1 cellular context compared by ENCODE assay signal in the genomic region with DNA sequence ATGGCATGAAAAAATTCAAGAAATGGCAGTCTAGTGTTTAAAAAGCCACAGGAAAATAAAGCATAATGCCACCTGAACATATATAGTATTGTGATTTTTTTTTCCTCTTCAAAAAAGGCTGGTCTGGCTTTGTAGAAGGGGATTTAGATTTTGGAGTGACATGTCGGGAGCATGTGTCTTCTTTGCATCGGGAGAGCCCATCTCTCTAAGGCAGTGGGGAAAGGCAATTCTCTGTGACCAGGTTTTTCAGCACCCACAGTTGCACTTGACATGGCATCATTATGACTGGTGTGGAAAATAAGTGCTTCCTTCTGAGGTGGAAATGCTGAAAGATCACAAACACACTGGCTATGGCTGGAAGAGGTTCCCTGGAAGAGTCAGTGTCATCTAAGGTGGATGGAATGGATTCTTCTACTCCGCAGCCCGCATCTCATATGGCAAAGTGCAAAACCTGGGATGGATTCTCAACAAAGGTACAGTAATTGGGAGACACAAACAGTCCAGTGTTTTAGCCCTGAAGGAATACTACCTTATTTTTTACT.
TF ChIP-seq lines count a peak whose summit lies in the region.

No MANE protein-coding gene starts in this region.

TF ChIP-seq in HepG2, 621 proteins besides CTCF, POLR2A, EP300 and RAD21 (continued from another document and continues in another):
- TF ChIP-seq FOSL2 (CRISPR knock-in tag; IDR thresholded peaks at IDR 0.05) (0 out of 2 replicates have a peak, but pooled peaks have one; percentile 8), BHLHE40 (IDR thresholded peaks at IDR 0.05; ENCODE audit: low read length) (peak; percentile 90), ZMYM4 (CRISPR knock-in tag; IDR thresholded peaks at IDR 0.05) (peak; percentile 45; the same call in 1 of the 2 replicates), POGZ (CRISPR knock-in tag; IDR thresholded peaks at IDR 0.05) (0 out of 2 replicates have a peak, but pooled peaks have one; percentile 14), HNRNPUL1 (IDR thresholded peaks at IDR 0.05; ENCODE audit: low read depth, low read length) (no peak), CHCHD3 (CRISPR knock-in tag; IDR thresholded peaks at IDR 0.05) (no peak), ZNF709 (CRISPR knock-in tag; IDR thresholded peaks at IDR 0.05) (no peak), ERF (CRISPR knock-in tag; IDR thresholded peaks at IDR 0.05) (peak; percentile 40; the same call in 1 of the 2 replicates), KDM2A (CRISPR knock-in tag; IDR thresholded peaks at IDR 0.05; ENCODE audit: borderline replicate concordance, low read depth) (0 out of 2 replicates have a peak, but pooled peaks have one; percentile 31), ZFP41 (CRISPR knock-in tag; IDR thresholded peaks at IDR 0.05; ENCODE audit: borderline replicate concordance) (no peak), KLF13 (CRISPR knock-in tag; IDR thresholded peaks at IDR 0.05) (no peak), KLF6 (CRISPR knock-in tag; IDR thresholded peaks at IDR 0.05) (no peak), SAP130 (CRISPR knock-in tag; IDR thresholded peaks at IDR 0.05; ENCODE audit: low read depth) (peak; percentile 45), SIN3B (IDR thresholded peaks at IDR 0.05; ENCODE audit: low read length) (no peak), CREB1 (IDR thresholded peaks at IDR 0.05) (no peak), CREB1 (CRISPR knock-in tag; IDR thresholded peaks at IDR 0.05) (no peak), MIER2 (CRISPR knock-in tag; IDR thresholded peaks at IDR 0.05) (no peak), ZNF430 (CRISPR knock-in tag; IDR thresholded peaks at IDR 0.05) (no peak), ZFP82 (CRISPR knock-in tag; IDR thresholded peaks at IDR 0.05; ENCODE audit: borderline replicate concordance) (no peak), SNAPC2 (CRISPR knock-in tag; IDR thresholded peaks at IDR 0.05) (no peak), FOSL1 (CRISPR knock-in tag; IDR thresholded peaks at IDR 0.05; ENCODE audit: borderline replicate concordance) (no peak), RFX5 (IDR thresholded peaks at IDR 0.05; ENCODE audit: low read depth, low read length) (no peak), ZNF773 (CRISPR knock-in tag; IDR thresholded peaks at IDR 0.05; ENCODE audit: borderline replicate concordance) (no peak), ZNF629 (CRISPR knock-in tag; conservative IDR thresholded peaks at IDR 0.05) (no peak), XRCC5 (optimal IDR thresholded peaks at IDR 0.05; ENCODE audit: low read length) (peak; percentile 77), ASH2L (IDR thresholded peaks at IDR 0.05; ENCODE audit: insufficient read length, low read depth, low read length) (peak; percentile 48), NR2F1 (CRISPR knock-in tag; IDR thresholded peaks at IDR 0.05) (no peak), ZNF260 (CRISPR knock-in tag; IDR thresholded peaks at IDR 0.05; ENCODE audit: borderline replicate concordance, low read depth) (no peak), ZSCAN30 (CRISPR knock-in tag; IDR thresholded peaks at IDR 0.05) (no peak), ZNF776 (CRISPR knock-in tag; IDR thresholded peaks at IDR 0.05) (no peak), ZFP36L1 (CRISPR knock-in tag; IDR thresholded peaks at IDR 0.05) (no peak), MIXL1 (CRISPR knock-in tag; IDR thresholded peaks at IDR 0.05) (peak; percentile 65; the same call in 1 of the 2 replicates), ZNF12 (CRISPR knock-in tag; IDR thresholded peaks at IDR 0.05) (no peak), ZNF746 (CRISPR knock-in tag; IDR thresholded peaks at IDR 0.05) (0 out of 2 replicates have a peak, but pooled peaks have one; percentile 34), TOPORS (CRISPR knock-in tag; IDR thresholded peaks at IDR 0.05) (no peak), PPARG (CRISPR knock-in tag; conservative IDR thresholded peaks at IDR 0.05) (no peak), MAF1 (CRISPR knock-in tag; IDR thresholded peaks at IDR 0.05; ENCODE audit: borderline replicate concordance) (0 out of 2 replicates have a peak, but pooled peaks have one; percentile 45), MED8 (CRISPR knock-in tag; IDR thresholded peaks at IDR 0.05; ENCODE audit: insufficient replicate concordance) (no peak), ZFP62 (CRISPR knock-in tag; IDR thresholded peaks at IDR 0.05) (no peak), ZNF331 (CRISPR knock-in tag; IDR thresholded peaks at IDR 0.05) (peak; percentile 37; the same call in 1 of the 2 replicates)
- TF ChIP-seq, protein P1, sequence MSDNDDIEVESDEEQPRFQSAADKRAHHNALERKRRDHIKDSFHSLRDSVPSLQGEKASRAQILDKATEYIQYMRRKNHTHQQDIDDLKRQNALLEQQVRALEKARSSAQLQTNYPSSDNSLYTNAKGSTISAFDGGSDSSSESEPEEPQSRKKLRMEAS (IDR thresholded peaks at IDR 0.05) = peak; percentile 65
- TF ChIP-seq, protein P2, sequence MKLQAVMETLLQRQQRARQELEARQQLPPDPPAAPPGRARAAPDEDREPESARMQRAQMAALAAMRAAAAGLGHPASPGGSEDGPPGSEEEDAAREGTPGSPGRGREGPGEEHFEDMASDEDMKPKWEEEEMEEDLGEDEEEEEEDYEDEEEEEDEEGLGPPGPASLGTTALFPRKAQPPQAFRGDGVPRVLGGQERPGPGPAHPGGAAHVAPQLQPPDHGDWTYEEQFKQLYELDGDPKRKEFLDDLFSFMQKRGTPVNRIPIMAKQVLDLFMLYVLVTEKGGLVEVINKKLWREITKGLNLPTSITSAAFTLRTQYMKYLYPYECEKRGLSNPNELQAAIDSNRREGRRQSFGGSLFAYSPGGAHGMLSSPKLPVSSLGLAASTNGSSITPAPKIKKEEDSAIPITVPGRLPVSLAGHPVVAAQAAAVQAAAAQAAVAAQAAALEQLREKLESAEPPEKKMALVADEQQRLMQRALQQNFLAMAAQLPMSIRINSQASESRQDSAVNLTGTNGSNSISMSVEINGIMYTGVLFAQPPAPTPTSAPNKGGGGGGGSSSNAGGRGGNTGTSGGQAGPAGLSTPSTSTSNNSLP (IDR thresholded peaks at IDR 0.05; ENCODE audit: low read depth, low read length) = no peak
- TF ChIP-seq, protein P3, sequence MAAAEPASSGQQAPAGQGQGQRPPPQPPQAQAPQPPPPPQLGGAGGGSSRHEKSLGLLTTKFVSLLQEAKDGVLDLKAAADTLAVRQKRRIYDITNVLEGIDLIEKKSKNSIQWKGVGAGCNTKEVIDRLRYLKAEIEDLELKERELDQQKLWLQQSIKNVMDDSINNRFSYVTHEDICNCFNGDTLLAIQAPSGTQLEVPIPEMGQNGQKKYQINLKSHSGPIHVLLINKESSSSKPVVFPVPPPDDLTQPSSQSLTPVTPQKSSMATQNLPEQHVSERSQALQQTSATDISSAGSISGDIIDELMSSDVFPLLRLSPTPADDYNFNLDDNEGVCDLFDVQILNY (CRISPR knock-in tag; conservative IDR thresholded peaks at IDR 0.05) = no peak
- TF ChIP-seq, protein P4, sequence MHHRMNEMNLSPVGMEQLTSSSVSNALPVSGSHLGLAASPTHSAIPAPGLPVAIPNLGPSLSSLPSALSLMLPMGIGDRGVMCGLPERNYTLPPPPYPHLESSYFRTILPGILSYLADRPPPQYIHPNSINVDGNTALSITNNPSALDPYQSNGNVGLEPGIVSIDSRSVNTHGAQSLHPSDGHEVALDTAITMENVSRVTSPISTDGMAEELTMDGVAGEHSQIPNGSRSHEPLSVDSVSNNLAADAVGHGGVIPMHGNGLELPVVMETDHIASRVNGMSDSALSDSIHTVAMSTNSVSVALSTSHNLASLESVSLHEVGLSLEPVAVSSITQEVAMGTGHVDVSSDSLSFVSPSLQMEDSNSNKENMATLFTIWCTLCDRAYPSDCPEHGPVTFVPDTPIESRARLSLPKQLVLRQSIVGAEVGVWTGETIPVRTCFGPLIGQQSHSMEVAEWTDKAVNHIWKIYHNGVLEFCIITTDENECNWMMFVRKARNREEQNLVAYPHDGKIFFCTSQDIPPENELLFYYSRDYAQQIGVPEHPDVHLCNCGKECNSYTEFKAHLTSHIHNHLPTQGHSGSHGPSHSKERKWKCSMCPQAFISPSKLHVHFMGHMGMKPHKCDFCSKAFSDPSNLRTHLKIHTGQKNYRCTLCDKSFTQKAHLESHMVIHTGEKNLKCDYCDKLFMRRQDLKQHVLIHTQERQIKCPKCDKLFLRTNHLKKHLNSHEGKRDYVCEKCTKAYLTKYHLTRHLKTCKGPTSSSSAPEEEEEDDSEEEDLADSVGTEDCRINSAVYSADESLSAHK (CRISPR knock-in tag; IDR thresholded peaks at IDR 0.05; ENCODE audit: borderline replicate concordance) = no peak
- TF ChIP-seq, protein P5, sequence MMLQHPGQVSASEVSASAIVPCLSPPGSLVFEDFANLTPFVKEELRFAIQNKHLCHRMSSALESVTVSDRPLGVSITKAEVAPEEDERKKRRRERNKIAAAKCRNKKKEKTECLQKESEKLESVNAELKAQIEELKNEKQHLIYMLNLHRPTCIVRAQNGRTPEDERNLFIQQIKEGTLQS (CRISPR knock-in tag; IDR thresholded peaks at IDR 0.05) = no peak
- TF ChIP-seq, protein P6, sequence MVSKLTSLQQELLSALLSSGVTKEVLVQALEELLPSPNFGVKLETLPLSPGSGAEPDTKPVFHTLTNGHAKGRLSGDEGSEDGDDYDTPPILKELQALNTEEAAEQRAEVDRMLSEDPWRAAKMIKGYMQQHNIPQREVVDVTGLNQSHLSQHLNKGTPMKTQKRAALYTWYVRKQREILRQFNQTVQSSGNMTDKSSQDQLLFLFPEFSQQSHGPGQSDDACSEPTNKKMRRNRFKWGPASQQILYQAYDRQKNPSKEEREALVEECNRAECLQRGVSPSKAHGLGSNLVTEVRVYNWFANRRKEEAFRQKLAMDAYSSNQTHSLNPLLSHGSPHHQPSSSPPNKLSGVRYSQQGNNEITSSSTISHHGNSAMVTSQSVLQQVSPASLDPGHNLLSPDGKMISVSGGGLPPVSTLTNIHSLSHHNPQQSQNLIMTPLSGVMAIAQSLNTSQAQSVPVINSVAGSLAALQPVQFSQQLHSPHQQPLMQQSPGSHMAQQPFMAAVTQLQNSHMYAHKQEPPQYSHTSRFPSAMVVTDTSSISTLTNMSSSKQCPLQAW (CRISPR knock-in tag; IDR thresholded peaks at IDR 0.05) = no peak
- TF ChIP-seq, protein P7, sequence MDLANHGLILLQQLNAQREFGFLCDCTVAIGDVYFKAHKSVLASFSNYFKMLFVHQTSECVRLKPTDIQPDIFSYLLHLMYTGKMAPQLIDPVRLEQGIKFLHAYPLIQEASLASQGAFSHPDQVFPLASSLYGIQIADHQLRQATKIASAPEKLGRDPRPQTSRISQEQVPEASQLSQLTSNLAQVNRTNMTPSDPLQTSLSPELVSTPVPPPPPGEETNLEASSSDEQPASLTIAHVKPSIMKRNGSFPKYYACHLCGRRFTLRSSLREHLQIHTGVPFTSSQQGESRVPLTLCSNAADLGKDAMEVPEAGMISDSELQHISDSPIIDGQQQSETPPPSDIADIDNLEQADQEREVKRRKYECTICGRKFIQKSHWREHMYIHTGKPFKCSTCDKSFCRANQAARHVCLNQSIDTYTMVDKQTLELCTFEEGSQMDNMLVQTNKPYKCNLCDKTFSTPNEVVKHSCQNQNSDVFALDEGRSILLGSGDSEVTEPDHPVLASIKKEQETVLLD (CRISPR knock-in tag; IDR thresholded peaks at IDR 0.05; ENCODE audit: low read depth) = no peak
- TF ChIP-seq, protein P8, sequence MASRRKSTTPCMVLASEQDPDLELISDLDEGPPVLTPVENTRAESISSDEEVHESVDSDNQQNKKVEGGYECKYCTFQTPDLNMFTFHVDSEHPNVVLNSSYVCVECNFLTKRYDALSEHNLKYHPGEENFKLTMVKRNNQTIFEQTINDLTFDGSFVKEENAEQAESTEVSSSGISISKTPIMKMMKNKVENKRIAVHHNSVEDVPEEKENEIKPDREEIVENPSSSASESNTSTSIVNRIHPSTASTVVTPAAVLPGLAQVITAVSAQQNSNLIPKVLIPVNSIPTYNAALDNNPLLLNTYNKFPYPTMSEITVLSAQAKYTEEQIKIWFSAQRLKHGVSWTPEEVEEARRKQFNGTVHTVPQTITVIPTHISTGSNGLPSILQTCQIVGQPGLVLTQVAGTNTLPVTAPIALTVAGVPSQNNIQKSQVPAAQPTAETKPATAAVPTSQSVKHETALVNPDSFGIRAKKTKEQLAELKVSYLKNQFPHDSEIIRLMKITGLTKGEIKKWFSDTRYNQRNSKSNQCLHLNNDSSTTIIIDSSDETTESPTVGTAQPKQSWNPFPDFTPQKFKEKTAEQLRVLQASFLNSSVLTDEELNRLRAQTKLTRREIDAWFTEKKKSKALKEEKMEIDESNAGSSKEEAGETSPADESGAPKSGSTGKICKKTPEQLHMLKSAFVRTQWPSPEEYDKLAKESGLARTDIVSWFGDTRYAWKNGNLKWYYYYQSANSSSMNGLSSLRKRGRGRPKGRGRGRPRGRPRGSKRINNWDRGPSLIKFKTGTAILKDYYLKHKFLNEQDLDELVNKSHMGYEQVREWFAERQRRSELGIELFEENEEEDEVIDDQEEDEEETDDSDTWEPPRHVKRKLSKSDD (CRISPR knock-in tag; IDR thresholded peaks at IDR 0.05; ENCODE audit: low read depth) = 0 out of 2 replicates have a peak, but pooled peaks have one; percentile 59
- TF ChIP-seq, protein P9, sequence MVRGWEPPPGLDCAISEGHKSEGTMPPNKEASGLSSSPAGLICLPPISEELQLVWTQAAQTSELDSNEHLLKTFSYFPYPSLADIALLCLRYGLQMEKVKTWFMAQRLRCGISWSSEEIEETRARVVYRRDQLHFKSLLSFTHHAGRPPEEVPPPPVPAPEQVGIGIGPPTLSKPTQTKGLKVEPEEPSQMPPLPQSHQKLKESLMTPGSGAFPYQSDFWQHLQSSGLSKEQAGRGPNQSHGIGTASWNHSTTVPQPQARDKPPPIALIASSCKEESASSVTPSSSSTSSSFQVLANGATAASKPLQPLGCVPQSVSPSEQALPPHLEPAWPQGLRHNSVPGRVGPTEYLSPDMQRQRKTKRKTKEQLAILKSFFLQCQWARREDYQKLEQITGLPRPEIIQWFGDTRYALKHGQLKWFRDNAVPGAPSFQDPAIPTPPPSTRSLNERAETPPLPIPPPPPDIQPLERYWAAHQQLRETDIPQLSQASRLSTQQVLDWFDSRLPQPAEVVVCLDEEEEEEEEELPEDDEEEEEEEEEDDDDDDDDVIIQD (CRISPR knock-in tag; IDR thresholded peaks at IDR 0.05; ENCODE audit: low read depth) = 0 out of 2 replicates have a peak, but pooled peaks have one; percentile 20
- TF ChIP-seq, protein P10, sequence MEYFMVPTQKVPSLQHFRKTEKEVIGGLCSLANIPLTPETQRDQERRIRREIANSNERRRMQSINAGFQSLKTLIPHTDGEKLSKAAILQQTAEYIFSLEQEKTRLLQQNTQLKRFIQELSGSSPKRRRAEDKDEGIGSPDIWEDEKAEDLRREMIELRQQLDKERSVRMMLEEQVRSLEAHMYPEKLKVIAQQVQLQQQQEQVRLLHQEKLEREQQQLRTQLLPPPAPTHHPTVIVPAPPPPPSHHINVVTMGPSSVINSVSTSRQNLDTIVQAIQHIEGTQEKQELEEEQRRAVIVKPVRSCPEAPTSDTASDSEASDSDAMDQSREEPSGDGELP (IDR thresholded peaks at IDR 0.05; ENCODE audit: borderline replicate concordance, low read depth) = no peak
